ENCODE assay signal across 8 cellular contexts in the genomic region with DNA sequence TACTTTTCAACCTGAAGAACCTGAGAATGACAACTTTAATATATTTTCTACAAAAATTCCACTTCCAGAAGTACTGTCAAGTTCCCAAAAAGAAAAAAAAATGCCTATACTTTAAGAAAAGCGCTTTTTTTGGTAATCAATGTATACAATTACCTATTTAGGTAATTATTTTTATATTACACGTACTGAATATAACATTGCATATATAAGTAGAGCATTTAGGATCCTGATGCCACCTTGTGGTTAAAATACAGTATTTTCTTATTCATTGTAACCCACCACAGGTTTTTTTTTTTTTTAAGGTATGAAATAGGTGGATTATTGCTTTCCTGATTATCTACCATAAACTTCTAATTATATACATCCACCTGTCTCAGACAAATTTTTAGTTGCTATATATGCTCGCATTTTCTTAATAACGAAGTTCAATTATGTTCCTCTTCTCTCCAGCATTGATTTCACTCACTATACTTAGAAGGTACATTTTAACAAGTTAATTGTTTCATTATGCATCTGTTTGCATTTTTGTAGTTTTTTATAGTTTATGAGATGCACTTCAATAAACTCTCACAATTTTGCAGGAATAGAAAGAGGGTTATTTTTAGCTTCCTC. TPM values are rescaled to one million over a fixed set of nuclear protein-coding genes. Genes with fewer than 3 reads are reported as not detected.
DNase-seq lines count a peak whose midpoint lies in the region; ATAC-seq, FAIRE-seq and TF ChIP-seq lines count a peak whose summit lies in the region.

No MANE protein-coding gene starts in this region.

- peaks cover 3% of the 10 kb centered on the region for H3K79me2 ChIP-seq in osteoblast (ENCODE audit: insufficient read depth, low read length)

- no peak for TF ChIP-seq EP300 in A549 (IDR thresholded peaks at IDR 0.05)

- no peak for FAIRE-seq in A549 (lab: Jason Lieb, UNC)

- intact Hi-C loops in breast epithelium (cut with DNase I; ENCODE audit: low total_unique reads) = no loop called here

- H3K9me3 ChIP-seq in A549 (no peaks in the 10 kb centered on the region), breast epithelium (no peaks in the 10 kb centered on the region), osteoblast (ENCODE audit: low read depth, low read length) (no peaks in the 10 kb centered on the region)

- H3K4me1 ChIP-seq in A549 (peaks cover 10% of the 10 kb centered on the region; the same call in 2 of the 3 replicates), breast epithelium (no peaks in the 10 kb centered on the region), osteoblast (ENCODE audit: insufficient read depth, low read length) (peaks cover 10% of the 10 kb centered on the region)

- TF ChIP-seq CTCF in A549 (IDR thresholded peaks at IDR 0.05) = peak; percentile 58
- peak; percentile 18 to 29 (median 27) for TF ChIP-seq CTCF in breast epithelium (IDR thresholded peaks at IDR 0.05)
- peak; percentile 57 for TF ChIP-seq CTCF in osteoblast (IDR thresholded peaks at IDR 0.05; ENCODE audit: extremely low read depth, low read depth, low read length)

- H3K4me2 ChIP-seq in A549 (no peak overlapping the region), osteoblast (ENCODE audit: insufficient read depth, low read length) (no peak overlapping the region)

- H3K4me3 ChIP-seq in A549 (no peak overlapping the region), breast epithelium (no peak overlapping the region), osteoblast (ENCODE audit: insufficient read depth, low read length) (no peak overlapping the region)

- POLR2A ChIA-PET in A549 (lab: Yijun Ruan, JAX) = no interaction called here

- H3K27ac ChIP-seq in A549 = no peak overlapping the region
- no peak overlapping the region for H3K27ac ChIP-seq in breast epithelium
- no peak overlapping the region for H3K27ac ChIP-seq in osteoblast (ENCODE audit: low read depth, low read length)

- CTCF ChIA-PET in A549 (lab: Yijun Ruan, JAX) = interaction anchor here (0.7 to 1.6 kb wide), 2 partner anchors 372 to 518 kb away, joined by 4 read pairs; no protein-coding TSS in a partner anchor

- TF ChIP-seq RAD21 in A549 (conservative IDR thresholded peaks at IDR 0.05 in 1 of 2, IDR thresholded peaks at IDR 0.05 in 1 of 2) = peak; percentile 62 to 68

- peak in 1 of 2 experiments; percentile 55; a peak in 2 of 6 replicates for ATAC-seq in A549
- ATAC-seq in GM18868 (IDR thresholded peaks at IDR 0.05; ENCODE audit: unreplicated experiment) = peak; percentile 32
- no peak for ATAC-seq in GM19455 (IDR thresholded peaks at IDR 0.05; ENCODE audit: unreplicated experiment)

- 2% methylated on average over 4 of the region's 4 CpGs for WGBS in A549 (ENCODE audit: missing lambda C conversion rate)

- H4K20me1 ChIP-seq in osteoblast (ENCODE audit: insufficient read depth, low read length) = no peaks in the 10 kb centered on the region

- H3K36me3 ChIP-seq in breast epithelium (peaks cover 6% of the 10 kb centered on the region), osteoblast (ENCODE audit: insufficient read depth, low read length) (peaks cover 6% of the 10 kb centered on the region)

- no peaks in the 10 kb centered on the region for H3K27me3 ChIP-seq in breast epithelium
- H3K27me3 ChIP-seq in osteoblast (ENCODE audit: insufficient read depth, low read length) = no peaks in the 10 kb centered on the region

- no peak for TF ChIP-seq POLR2A in A549 (IDR thresholded peaks at IDR 0.05; ENCODE audit: low read length)
- TF ChIP-seq POLR2A in breast epithelium (IDR thresholded peaks at IDR 0.05) = no peak

- DNase-seq in A549 (ENCODE audit: low read depth in 1 of 2, low spot score in 1 of 2) (peak in 1 of 2 experiments; percentile 21), NAMALWA (ENCODE audit: low spot score) (peak; percentile 51), breast epithelium (ENCODE audit: low spot score in 2 of 2) (no peak), osteoblast (ENCODE audit: insufficient read length, low spot score, missing footprints) (no peak)
- no peak for DNase-seq in NK-92 treated with Interleukin-12 subunit alpha and Interleukin-12 subunit beta, amount 100 ng/mL, for 24 hours (lab: John Stamatoyannopoulos, UW)
- no peak for DNase-seq in activated CD8-positive, alpha-beta memory T cell treated with anti-CD3 and anti-CD28 coated beads, Interleukin-2, amount 50 U/mL, for 4 hours

- H2AFZ ChIP-seq in osteoblast (ENCODE audit: low read length) = no peak overlapping the region

TF ChIP-seq in A549, 52 proteins besides CTCF, POLR2A, EP300 and RAD21:
- TF ChIP-seq SMC3 (IDR thresholded peaks at IDR 0.05) (peak; percentile 83), NFE2L2 (conservative IDR thresholded peaks at IDR 0.05; ENCODE audit: low read length) (no peak), POLR2AphosphoS2 (conservative IDR thresholded peaks at IDR 0.05; ENCODE audit: low read length) (no peak)

RNA-seq across cellular contexts. Expression of a gene that starts 5.2 kb away (rescaled TPM):
- 11.4 and 18.1 TPM in 2 replicates for polyA plus RNA-seq in A549 (2011; rRNA removed)
- polyA plus RNA-seq in A549 (2012; cell fraction: cytosol; rRNA removed) = 1.6 and 1.7 TPM in 2 replicates
- 1.8 and 2.2 TPM in 2 replicates for polyA plus RNA-seq in A549 (2012; cell fraction: nucleus; rRNA removed)
- 8.2 to 8.8 TPM (median 8.7 TPM) in 3 replicates for polyA plus RNA-seq in A549 (2017; fragmentation: RNase III; extraction: RNeasy Plus Mini Kit Qiagen cat#74134 plus additional on column Dnase treatment)
- polyA minus RNA-seq in A549 (2011; rRNA and poly(A)+ RNA removed) = 2.9 and 3.6 TPM in 2 replicates
- 10 to 100 TPM in 1 of 3 donors, 1 to 10 TPM in 2; 8.5 to 11.9 (median 8.8) TPM for total RNA-seq in breast epithelium
- 18.1 and 19.7 TPM in 2 replicates for total RNA-seq in osteoblast
